19 cellular contexts compared by ENCODE assay signal in genomic region chr19:15587663-15588062, GRCh38. TPM values are rescaled to one million over a fixed set of nuclear protein-coding genes. Genes with fewer than 3 reads are reported as not detected.
A peak's percentile ranks its signal among the peaks of the same experiment; 100 is the strongest.
DNase-seq lines count a peak whose midpoint lies in the region; ATAC-seq and FAIRE-seq lines count a peak whose summit lies in the region.
"Had no signal": no experiment of that assay in that cellular context is flagged by ENCODE, and none has a peak within 500 bp of the region (broad histone marks: within the 10 kb centered on the region; RNA-seq: fewer than 3 reads in every experiment).

No MANE protein-coding gene starts in this region.

- no peak overlapping the region for H2AK5ac ChIP-seq in neuronal stem cell (ENCODE audit: low read depth, low read length)

- peak overlapping the region; percentile 2 for H2BK5ac ChIP-seq in neuronal stem cell (ENCODE audit: low read length)

- H2AFZ ChIP-seq in neuronal stem cell (ENCODE audit: low read length): no peak overlapping the region

- H3K4me2 ChIP-seq in BLaER1 treated with 17β-estradiol and CSF1 and Interleukin-3, amounts not matched to agents 10 nM and 100 nM: peak overlapping the region in 10 of 11 experiments; percentile 43 to 81 (median 69); a peak in 21 of 22 replicates
- H3K4me2 ChIP-seq in neuronal stem cell (ENCODE audit: insufficient read depth, low read length, poor library complexity, severe bottlenecking): no peak overlapping the region

- peak overlapping the region in 7 of 11 experiments; percentile 34 to 68 (median 54); a peak in 9 of 22 replicates for H3K9ac ChIP-seq in BLaER1 treated with 17β-estradiol and CSF1 and Interleukin-3, amounts not matched to agents 10 nM and 100 nM
- H3K9ac ChIP-seq in neuronal stem cell (ENCODE audit: low read depth, low read length, poor library complexity): no peak overlapping the region

- no peak overlapping the region for H2BK15ac ChIP-seq in neuronal stem cell (ENCODE audit: low read length)

- H3K27ac ChIP-seq in BLaER1 treated with 17β-estradiol and CSF1 and Interleukin-3, amounts not matched to agents 10 nM and 100 nM: peak overlapping the region in 9 of 11 experiments; percentile 49 to 83 (median 78); a peak in 18 of 22 replicates
- no peak overlapping the region for H3K27ac ChIP-seq in neuronal stem cell (replicated peaks; ENCODE audit: low read length)
- H3K27ac ChIP-seq: brain microvascular endothelial cell had no signal

- no peaks in the 10 kb centered on the region for H3K36me3 ChIP-seq in BLaER1 treated with 17β-estradiol and CSF1 and Interleukin-3, amounts not matched to agents 10 nM and 100 nM
- H3K36me3 ChIP-seq in neuronal stem cell (replicated peaks in 1 of 2; ENCODE audit: control insufficient read depth in 2 of 2, insufficient read depth in 2 of 2, low read length in 2 of 2): no peaks in the 10 kb centered on the region
- H3K36me3 ChIP-seq: brain microvascular endothelial cell had no signal

- H3K18ac ChIP-seq in neuronal stem cell (ENCODE audit: low read length): no peak overlapping the region

- no peak overlapping the region for H2BK120ac ChIP-seq in neuronal stem cell (ENCODE audit: low read depth, low read length)

- no peak overlapping the region for H4K91ac ChIP-seq in neuronal stem cell (ENCODE audit: low read depth, low read length, poor library complexity)

- no peak overlapping the region for H3K23ac ChIP-seq in neuronal stem cell (ENCODE audit: low read depth, low read length, poor library complexity)

- no peaks in the 10 kb centered on the region for H3K79me1 ChIP-seq in neuronal stem cell (ENCODE audit: low read depth, low read length)

- no peak for FAIRE-seq in frontal cortex (lab: Jason Lieb, UNC)

- peaks cover 0 to 17% (median 10%) of the 10 kb centered on the region in 11 experiments; a peak in 15 of 22 replicates for H3K9me3 ChIP-seq in BLaER1 treated with 17β-estradiol and CSF1 and Interleukin-3, amounts not matched to agents 10 nM and 100 nM (replicated peaks in 1 of 11)
- peaks cover 0 to 21% of the 10 kb centered on the region in 2 donors for H3K9me3 ChIP-seq in neuronal stem cell (replicated peaks in 1 of 2; ENCODE audit: control insufficient read depth in 2 of 2, insufficient read depth in 1 of 2, low read depth in 1 of 2, low read length in 2 of 2)

- H2BK12ac ChIP-seq in neuronal stem cell (ENCODE audit: low read length): no peak overlapping the region

- DNase-seq in MV-4-11 (lab: John Stamatoyannopoulos, UW): peak; percentile 99
- DNase-seq in globus pallidus (ENCODE audit: low spot score): peak; percentile 10
- DNase-seq in neuronal stem cell (ENCODE audit: low spot score): no peak
- no peak for DNase-seq in frontal cortex (ENCODE audit: low spot score in 2 of 2)
- no peak for DNase-seq in GM03348 (ENCODE audit: low spot score)
- no peak for DNase-seq in KG1 (lab: John Stamatoyannopoulos, UW)
- DNase-seq: activated CD4-positive, alpha-beta T cell treated with anti-CD3 and anti-CD28 coated beads, Interleukin-2, amount 50 U/mL, for 4 hours; activated naive CD8-positive, alpha-beta T cell treated with anti-CD3 and anti-CD28 coated beads for 36 hours; activated T-cell treated with anti-CD3 and anti-CD28 coated beads, Interleukin-2, amount 50 U/mL, for 4 hours; brain microvascular endothelial cell; erythroblast; mesendoderm; NCI-H1930; NCI-H446 treated with DMSO at 0.1 percent for 48 hours; T1000 had no signal

- ATAC-seq in GM19395 (IDR thresholded peaks at IDR 0.05; ENCODE audit: unreplicated experiment): no peak
- ATAC-seq: activated T-cell treated with anti-CD3 and anti-CD28 coated beads, Interleukin-2, amount 50 U/mL, for 4 hours; HCT116 had no signal

- WGBS in neuronal stem cell (ENCODE audit: extremely low coverage in 2 of 2, insufficient read length in 2 of 2, insufficient replicate concordance in 1 of 2), 2 donors: no CpG with 5 or more reads among the region's 9 CpGs

- peaks cover 18 to 71% (median 53%) of the 10 kb centered on the region in 10 experiments for H3K4me1 ChIP-seq in BLaER1 treated with 17β-estradiol and CSF1 and Interleukin-3, amounts not matched to agents 10 nM and 100 nM
- H3K4me1 ChIP-seq in neuronal stem cell (ENCODE audit: control insufficient read depth in 2 of 2, insufficient read depth in 1 of 2, low read depth in 1 of 2, low read length in 2 of 2): no peaks in the 10 kb centered on the region

- H3K4me3 ChIP-seq in BLaER1 treated with 17β-estradiol and CSF1 and Interleukin-3, amounts not matched to agents 10 nM and 100 nM: no peak overlapping the region
- H3K4me3 ChIP-seq in neuronal stem cell (ENCODE audit: low read length in 2 of 2): no peak overlapping the region

- H3K14ac ChIP-seq in neuronal stem cell (ENCODE audit: low read length): no peak overlapping the region

- no peaks in the 10 kb centered on the region for H4K20me1 ChIP-seq in BLaER1 treated with 17β-estradiol and CSF1 and Interleukin-3, amounts not matched to agents 10 nM and 100 nM

- H3K27me3 ChIP-seq in BLaER1 treated with 17β-estradiol and CSF1 and Interleukin-3, amounts not matched to agents 10 nM and 100 nM: no peaks in the 10 kb centered on the region
- H3K27me3 ChIP-seq in neuronal stem cell (ENCODE audit: control insufficient read depth in 3 of 3, insufficient read depth in 3 of 3, low read depth in 1 of 3, low read length in 3 of 3): peaks cover 0 to 7% (median 0%) of the 10 kb centered on the region in 3 experiments
- H3K27me3 ChIP-seq: brain microvascular endothelial cell had no signal

- H4K8ac ChIP-seq in neuronal stem cell (ENCODE audit: low read depth, low read length): no peak overlapping the region

- H3K4ac ChIP-seq in neuronal stem cell (ENCODE audit: low read length): no peak overlapping the region

RNA-seq across cellular contexts. Expression of gene CYP4F8, which starts 27.4 kb away (rescaled TPM):
- not detected for polyA plus RNA-seq in neuronal stem cell (2013, experiment 1 of 2)
- not detected for polyA plus RNA-seq in neuronal stem cell (2013, experiment 2 of 2)
- total RNA-seq in frontal cortex: not detected
- total RNA-seq: activated naive CD8-positive, alpha-beta T cell treated with anti-CD3 and anti-CD28 coated beads for 36 hours; activated T-cell treated with anti-CD3 and anti-CD28 coated beads, Interleukin-2, amount 50 U/mL, for 4 hours had no signal
- polyA plus RNA-seq: neural cell had no signal

RNA-seq across cellular contexts. Expression of gene CYP4F3, which starts 53.0 kb away (rescaled TPM):
- not detected for polyA plus RNA-seq in neuronal stem cell (2013, experiment 1 of 2)
- not detected for polyA plus RNA-seq in neuronal stem cell (2013, experiment 2 of 2)
- not detected for total RNA-seq in frontal cortex
- polyA plus RNA-seq: neural cell had no signal

Comparison
In these comparisons a context has a peak if more than half of its experiments do, and no peak if none do; other contexts are left out.
1. DNase-seq: peak in MV-4-11 (single experiment) and globus pallidus (single experiment); none in neuronal stem cell (single experiment), frontal cortex (0 of 2), GM03348 (single experiment) and KG1 (single experiment).